11 cellular contexts compared by ENCODE assay signal in the genomic region with DNA sequence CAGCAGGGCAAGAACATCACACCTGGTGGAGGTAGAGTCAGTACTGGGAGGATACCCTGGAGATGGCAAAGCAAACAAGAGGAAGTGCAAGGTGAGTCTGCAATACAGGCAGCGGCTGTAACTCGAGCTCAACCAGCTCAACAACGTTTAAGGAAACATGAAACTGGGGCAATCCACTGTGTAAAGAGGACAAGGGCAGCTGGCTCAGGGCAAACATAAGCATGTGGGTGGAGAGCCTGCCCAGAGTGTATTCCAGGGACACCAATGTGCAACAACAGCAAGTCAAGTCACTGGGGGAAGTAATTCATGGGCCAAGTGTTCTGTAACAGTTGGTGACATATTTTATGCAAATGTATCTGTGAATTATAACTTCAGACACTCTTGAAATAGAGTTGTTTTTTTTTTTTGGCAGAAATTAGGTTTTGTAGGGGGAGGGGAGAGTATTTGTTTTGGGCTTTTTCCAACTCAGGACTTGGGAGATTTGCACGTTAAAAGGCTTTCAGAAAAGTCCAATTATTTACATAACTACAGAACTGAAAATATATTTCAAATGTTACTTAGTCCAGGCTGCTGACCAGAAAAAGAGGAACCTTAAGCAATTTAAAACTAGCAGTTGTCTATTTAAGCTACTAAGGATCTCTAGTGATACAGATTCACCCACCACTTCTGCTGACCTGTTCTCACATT. TPM values are rescaled to one million over a fixed set of nuclear protein-coding genes. Genes with fewer than 3 reads are reported as not detected.
DNase-seq lines count a peak whose midpoint lies in the region; ATAC-seq and TF ChIP-seq lines count a peak whose summit lies in the region.
"Had no signal": no experiment of that assay in that cellular context is flagged by ENCODE, and none has a peak within 500 bp of the region (broad histone marks: within the 10 kb centered on the region; RNA-seq: fewer than 3 reads in every experiment).

No MANE protein-coding gene starts in this region.

- intact Hi-C loops in dendritic cell treated with granulocyte-macrophage colony-stimulating factor and Interleukin-4, amounts not matched to agents 40 ng/mL and 50 ng/mL, for 4 days (cut with micrococcal nuclease), result no loop called here

- TF ChIP-seq CTCF in HFFc6 (IDR thresholded peaks at IDR 0.05), result no peak

- H3K27me3 Mint-ChIP-seq in dendritic cell treated with granulocyte-macrophage colony-stimulating factor and Interleukin-4, amounts not matched to agents 40 ng/mL and 50 ng/mL, for 4 days, result no peaks in the 10 kb centered on the region
- no peaks in the 10 kb centered on the region for H3K27me3 Mint-ChIP-seq in activated T-cell treated with anti-CD3 and anti-CD28 coated beads, Interleukin-2, amount 50 U/mL, for 4 hours (ENCODE audit: low read depth)
- no peaks in the 10 kb centered on the region for H3K27me3 Mint-ChIP-seq in HFFc6 (ENCODE audit: insufficient read depth)
- H3K27me3 Mint-ChIP-seq: naive thymus-derived CD8-positive, alpha-beta T cell had no signal

- H3K9me3 Mint-ChIP-seq in dendritic cell treated with granulocyte-macrophage colony-stimulating factor and Interleukin-4, amounts not matched to agents 40 ng/mL and 50 ng/mL, for 4 days, result no peaks in the 10 kb centered on the region
- peaks cover 8% of the 10 kb centered on the region for H3K9me3 Mint-ChIP-seq in activated T-cell treated with anti-CD3 and anti-CD28 coated beads, Interleukin-2, amount 50 U/mL, for 4 hours
- H3K9me3 Mint-ChIP-seq in HFFc6, result peaks cover 46% of the 10 kb centered on the region

- no peak overlapping the region for H3K4me3 Mint-ChIP-seq in dendritic cell treated with granulocyte-macrophage colony-stimulating factor and Interleukin-4, amounts not matched to agents 40 ng/mL and 50 ng/mL, for 4 days
- H3K4me3 Mint-ChIP-seq in activated T-cell treated with anti-CD3 and anti-CD28 coated beads, Interleukin-2, amount 50 U/mL, for 4 hours, result no peak overlapping the region
- H3K4me3 Mint-ChIP-seq in HFFc6, result no peak overlapping the region
- H3K4me3 Mint-ChIP-seq: naive thymus-derived CD8-positive, alpha-beta T cell; T-helper 1 cell treated with Interleukin-12 subunit alpha and Interleukin-12 subunit beta and Interleukin-4 antibody, amounts not matched to agents 30 μg/mL and 1 μg/mL, for 36 hours had no signal

- peak overlapping the region; percentile 15 for H3K27ac Mint-ChIP-seq in dendritic cell treated with granulocyte-macrophage colony-stimulating factor and Interleukin-4, amounts not matched to agents 40 ng/mL and 50 ng/mL, for 4 days
- H3K27ac Mint-ChIP-seq in HFFc6, result no peak overlapping the region
- H3K27ac Mint-ChIP-seq: naive thymus-derived CD8-positive, alpha-beta T cell; T-helper 1 cell treated with Interleukin-12 subunit alpha and Interleukin-12 subunit beta and Interleukin-4 antibody, amounts not matched to agents 30 μg/mL and 1 μg/mL, for 36 hours had no signal

- DNase-seq in LHCN-M2 (ENCODE audit: low read depth) (peak; percentile 5), NCI-H526 treated with DMSO at 0.1 percent for 48 hours (lab: John Stamatoyannopoulos, UW) (peak; percentile 96), putamen (ENCODE audit: low spot score) (peak; percentile 26), HFFc6 (no peak)
- DNase-seq in activated T-cell treated with anti-CD3 and anti-CD28 coated beads, Interleukin-2, amount 50 U/mL, for 4 hours, result no peak
- DNase-seq: naive thymus-derived CD8-positive, alpha-beta T cell had no signal

- peaks cover 24% of the 10 kb centered on the region for H3K4me1 Mint-ChIP-seq in dendritic cell treated with granulocyte-macrophage colony-stimulating factor and Interleukin-4, amounts not matched to agents 40 ng/mL and 50 ng/mL, for 4 days (ENCODE audit: low read depth)
- no peaks in the 10 kb centered on the region for H3K4me1 Mint-ChIP-seq in activated T-cell treated with anti-CD3 and anti-CD28 coated beads, Interleukin-2, amount 50 U/mL, for 4 hours (ENCODE audit: low read depth)
- no peaks in the 10 kb centered on the region for H3K4me1 Mint-ChIP-seq in HFFc6 (ENCODE audit: low read depth)
- H3K4me1 Mint-ChIP-seq: naive thymus-derived CD8-positive, alpha-beta T cell had no signal

- ATAC-seq in HG03342 (IDR thresholded peaks at IDR 0.05; ENCODE audit: unreplicated experiment) (no peak), GM21381 (IDR thresholded peaks at IDR 0.05; ENCODE audit: unreplicated experiment) (no peak)
- ATAC-seq in activated T-cell treated with anti-CD3 and anti-CD28 coated beads, Interleukin-2, amount 50 U/mL, for 4 hours, result no peak
- ATAC-seq: naive thymus-derived CD8-positive, alpha-beta T cell had no signal

- no peaks in the 10 kb centered on the region for H3K36me3 Mint-ChIP-seq in dendritic cell treated with granulocyte-macrophage colony-stimulating factor and Interleukin-4, amounts not matched to agents 40 ng/mL and 50 ng/mL, for 4 days (ENCODE audit: low read depth)
- no peaks in the 10 kb centered on the region for H3K36me3 Mint-ChIP-seq in activated T-cell treated with anti-CD3 and anti-CD28 coated beads, Interleukin-2, amount 50 U/mL, for 4 hours (ENCODE audit: insufficient read depth)
- H3K36me3 Mint-ChIP-seq in HFFc6 (ENCODE audit: low read depth), result no peaks in the 10 kb centered on the region
- H3K36me3 Mint-ChIP-seq: naive thymus-derived CD8-positive, alpha-beta T cell had no signal

RNA-seq across cellular contexts. Expression of a gene that starts 18.7 kb away (rescaled TPM):
- total RNA-seq in LHCN-M2 (2014; rRNA removed), result not detected in 2 replicates
- not detected for polyA plus RNA-seq in LHCN-M2 (2012)
- not detected for total RNA-seq in activated T-cell treated with anti-CD3 and anti-CD28 coated beads, Interleukin-2, amount 50 U/mL, for 4 hours
- total RNA-seq in HFFc6 (2021; fragmentation: NEBNext Ultra II Directional; extraction: Animal tissue kit (Norgen Biotek cat#: 25700)), result not detected
- total RNA-seq: dermis microvascular lymphatic vessel endothelial cell; naive thymus-derived CD8-positive, alpha-beta T cell had no signal
- polyA plus RNA-seq: naive thymus-derived CD8-positive, alpha-beta T cell had no signal

Comparison
In these comparisons a context has a peak if more than half of its experiments do, and no peak if none do; other contexts are left out.
1. DNase-seq: peak in LHCN-M2 (single experiment), NCI-H526 treated with DMSO at 0.1 percent for 48 hours (single experiment) and putamen (single experiment); none in activated T-cell treated with anti-CD3 and anti-CD28 coated beads, Interleukin-2, amount 50 U/mL, for 4 hours (single experiment) and HFFc6 (single experiment).